Comparison of ENCODE assay signal across 8 cellular contexts in genomic region chr9:130139251-130139650, GRCh38. TPM values are rescaled to one million over a fixed set of nuclear protein-coding genes. Genes with fewer than 3 reads are reported as not detected.
DNase-seq lines count a peak whose midpoint lies in the region; ATAC-seq and TF ChIP-seq lines count a peak whose summit lies in the region.
"Had no signal": no experiment of that assay in that cellular context is flagged by ENCODE, and none has a peak within 500 bp of the region (broad histone marks: within the 10 kb centered on the region; RNA-seq: fewer than 3 reads in every experiment).

No MANE protein-coding gene starts in this region.

- H3K36me3 ChIP-seq in GM23338 (ENCODE audit: insufficient read depth) (no peaks in the 10 kb centered on the region), esophagus (ENCODE audit: control insufficient read depth in 2 of 2, insufficient read depth in 2 of 2, low read length in 1 of 2) (peaks cover 3 to 6% of the 10 kb centered on the region in 2 donors), sigmoid colon (peaks cover 0 to 8% (median 4%) of the 10 kb centered on the region in 4 donors), Caco-2 (ENCODE audit: control insufficient read depth, insufficient read depth, low read length) (no peaks in the 10 kb centered on the region; the same call in 1 of the 2 replicates)

- no peak overlapping the region; the same call in 2 of the 3 replicates for H3K4me3 Mint-ChIP-seq in GM23338
- H3K4me3 Mint-ChIP-seq in Caco-2 (ENCODE audit: unreplicated experiment): no peak overlapping the region

- no TSS peak for BruUV-seq in Caco-2 (replicated peaks; lab: Mats Ljungman, UMichigan)

- H3K4me3 ChIP-seq in GM23338 (no peak overlapping the region), esophagus (ENCODE audit: low read depth in 1 of 2, low read length in 2 of 2) (no peak overlapping the region), sigmoid colon (no peak overlapping the region), Caco-2 (ENCODE audit: low read depth, low read length) (no peak overlapping the region)

- H3K4me2 ChIP-seq in GM23338: peak overlapping the region; percentile 66; the same call in 1 of the 2 replicates

- H3K27ac Mint-ChIP-seq in GM23338 (no peak overlapping the region; the same call in 1 of the 2 replicates), Caco-2 (ENCODE audit: unreplicated experiment) (no peak overlapping the region)

- H3K36me3 Mint-ChIP-seq in GM23338 (ENCODE audit: low read depth): peaks cover 7% of the 10 kb centered on the region; the same call in 2 of the 3 replicates
- peaks cover 6% of the 10 kb centered on the region for H3K36me3 Mint-ChIP-seq in Caco-2 (ENCODE audit: insufficient read depth, unreplicated experiment)

- TF ChIP-seq EP300 in sigmoid colon (IDR thresholded peaks at IDR 0.05): no peak

- CTCF ChIA-PET in Caco-2 (lab: Charles Lee): no interaction called here

- no peak for TF ChIP-seq POLR2A in sigmoid colon (IDR thresholded peaks at IDR 0.05)

- DNase-seq in GM23338 (ENCODE audit: low spot score) (no peak), NCI-H2171 (lab: John Stamatoyannopoulos, UW) (peak; percentile 89), sigmoid colon (no peak), Caco-2 (no peak), DMS114 treated with DMSO at 0.1 percent for 48 hours (lab: John Stamatoyannopoulos, UW; ENCODE audit: unreplicated experiment) (no peak)
- DNase-seq: stimulated activated CD4-positive, alpha-beta T cell treated with anti-CD3 and anti-CD28 coated beads, Interleukin-12 subunit alpha, Interleukin-12 subunit beta, amount 100 ng/mL, for 4 hours had no signal

- H3F3A ChIP-seq in GM23338 (replicated peaks; ENCODE audit: low read depth): 0 out of 2 replicates have a peak, but pooled peaks cover 5% of the 10 kb centered on the region

- H3K9me2 ChIP-seq in GM23338 (ENCODE audit: insufficient read depth): 0 out of 2 replicates have a peak, but pooled peaks cover 3% of the 10 kb centered on the region

- intact Hi-C loops in sigmoid colon (cut with DNase I) (loop anchor here (2.0 kb wide), 2 partner anchors 20 to 34 kb away; partner anchors contain the start of gene NCS1), Caco-2 (cut with micrococcal nuclease; ENCODE audit: unreplicated experiment) (no loop called here)

- H3K9me3 ChIP-seq in esophagus (ENCODE audit: control insufficient read depth in 2 of 2, insufficient read depth in 1 of 2, low read depth in 1 of 2, low read length in 1 of 2) (no peaks in the 10 kb centered on the region), sigmoid colon (no peaks in the 10 kb centered on the region), Caco-2 (no peaks in the 10 kb centered on the region)

- H2AFZ ChIP-seq in GM23338: no peak overlapping the region

- H3K4me1 Mint-ChIP-seq in GM23338: peaks cover 43% of the 10 kb centered on the region
- no peaks in the 10 kb centered on the region for H3K4me1 Mint-ChIP-seq in Caco-2 (ENCODE audit: low read depth, unreplicated experiment)

- no peaks in the 10 kb centered on the region for H3K27me3 ChIP-seq in GM23338 (ENCODE audit: insufficient read depth)
- no peaks in the 10 kb centered on the region for H3K27me3 ChIP-seq in esophagus (ENCODE audit: control insufficient read depth in 1 of 2, insufficient read depth in 2 of 2, low read length in 2 of 2)
- H3K27me3 ChIP-seq in sigmoid colon: no peaks in the 10 kb centered on the region
- H3K27me3 ChIP-seq in Caco-2 (replicated peaks; ENCODE audit: control insufficient read depth, insufficient read depth, low read length): no peaks in the 10 kb centered on the region

- TF ChIP-seq CTCF in GM23338 (conservative IDR thresholded peaks at IDR 0.05; ENCODE audit: low read depth in 2 of 2): no peak
- no peak for TF ChIP-seq CTCF in sigmoid colon (IDR thresholded peaks at IDR 0.05)
- no peak for TF ChIP-seq CTCF in Caco-2 (IDR thresholded peaks at IDR 0.05; ENCODE audit: insufficient read depth in 1 of 2, low read depth in 1 of 2, low read length in 1 of 2, severe bottlenecking in 1 of 2, unreplicated experiment in 1 of 2)

- H4K20me1 ChIP-seq in GM23338 (replicated peaks; ENCODE audit: insufficient read depth): no peaks in the 10 kb centered on the region

- H3K27me3 Mint-ChIP-seq in GM23338 (ENCODE audit: insufficient read depth, low read depth, poor library complexity) (peaks cover 8% of the 10 kb centered on the region), Caco-2 (ENCODE audit: insufficient read depth, unreplicated experiment) (no peaks in the 10 kb centered on the region)

- no peak for ATAC-seq in GM23338
- no peak for ATAC-seq in HG03460 (IDR thresholded peaks at IDR 0.05; ENCODE audit: unreplicated experiment)

- H3K27ac ChIP-seq in GM23338 (ENCODE audit: low read depth) (0 out of 2 replicates have a peak overlapping the region, but pooled peaks have one; percentile 64), esophagus (ENCODE audit: low read depth in 2 of 2, low read length in 1 of 2) (peak overlapping the region; percentile 26 to 78), sigmoid colon (peak overlapping the region; percentile 74 to 93 (median 89))

- POLR2A ChIA-PET in Caco-2 (lab: Charles Lee): no interaction called here

- H3K79me2 ChIP-seq in GM23338 (replicated peaks; ENCODE audit: insufficient read depth): no peaks in the 10 kb centered on the region

- H3K4me1 ChIP-seq in GM23338 (ENCODE audit: insufficient read depth) (peaks cover 31% of the 10 kb centered on the region), esophagus (ENCODE audit: control insufficient read depth in 2 of 2, insufficient read depth in 2 of 2, low read length in 1 of 2) (peaks cover 3% of the 10 kb centered on the region in 2 donors), sigmoid colon (peaks cover 0 to 72% (median 55%) of the 10 kb centered on the region in 4 donors), Caco-2 (peaks cover 1% of the 10 kb centered on the region)

- H3K9me3 Mint-ChIP-seq in GM23338 (no peaks in the 10 kb centered on the region), Caco-2 (ENCODE audit: unreplicated experiment) (no peaks in the 10 kb centered on the region)

- WGBS in esophagus, 2 donors: 54 to 75% methylated on average over 10 of the region's 10 CpGs
- 95 to 96% methylated on average over 10 of the region's 10 CpGs for WGBS in sigmoid colon, 2 donors

TF ChIP-seq in GM23338, 12 proteins besides CTCF, POLR2A, EP300 and RAD21 (continues in another document):
- TF ChIP-seq ETS1 (IDR thresholded peaks at IDR 0.05): no peak
- TF ChIP-seq EZH2 (IDR thresholded peaks at IDR 0.05; ENCODE audit: low read depth, unreplicated experiment): no peak
- no peak for TF ChIP-seq ZNF331 (CRISPR knock-in tag; IDR thresholded peaks at IDR 0.05; ENCODE audit: low read depth)
- TF ChIP-seq EZH2phosphoT487 (IDR thresholded peaks at IDR 0.05; ENCODE audit: unreplicated experiment): no peak
- TF ChIP-seq STAT1 (IDR thresholded peaks at IDR 0.05; ENCODE audit: unreplicated experiment): no peak

RNA-seq across cellular contexts. Expression of gene NCS1, which starts 33.0 kb away (rescaled TPM):
- 28.8 and 34.3 TPM in 2 replicates for total RNA-seq in GM23338 (2014; rRNA removed; shearing (Covaris generic))
- polyA plus RNA-seq in GM23338 (2016; fragmentation: Nextera tagmentation; extraction: Ambion mirVana) (8.2 and 10.3 TPM in 2 replicates), esophagus (10 to 100 TPM; 12.8 to 16.4 TPM), sigmoid colon (1 to 10 TPM in 2 of 3 donors, under 1 TPM in 1; 0.69 to 8.9 (median 4.2) TPM)
- total RNA-seq in sigmoid colon (100 to 1,000 TPM in 1 of 4 donors, 10 to 100 TPM in 3; 78.5 to 133 (median 96.9) TPM), Caco-2 (2022) (18.2 and 19.1 TPM in 2 replicates)
